In genomic region chr3:126508539-126508938, GRCh38 we compare ENCODE assay signal across 26 cellular contexts. TPM values are rescaled to one million over a fixed set of nuclear protein-coding genes. Genes with fewer than 3 reads are reported as not detected.
DNase-seq lines count a peak whose midpoint lies in the region; FAIRE-seq and TF ChIP-seq lines count a peak whose summit lies in the region.
"Had no signal": no experiment of that assay in that cellular context is flagged by ENCODE, and none has a peak within 500 bp of the region (broad histone marks: within the 10 kb centered on the region; RNA-seq: fewer than 3 reads in every experiment).

No MANE protein-coding gene starts in this region.

- H3K27me3 ChIP-seq in MG63, result peaks cover 9% of the 10 kb centered on the region
- H3K27me3 ChIP-seq: adrenal gland, BLaER1, thyroid gland had no signal

- FAIRE-seq in urothelium cell line (lab: Jason Lieb, UNC), result peak; percentile 50
- FAIRE-seq: GM12891, K562 had no signal

- no peak for TF ChIP-seq CTCF in fibroblast of the aortic adventitia (IDR thresholded peaks at IDR 0.05; ENCODE audit: insufficient read depth, low read length)

- no peaks in the 10 kb centered on the region for H3K36me3 ChIP-seq in MG63
- H3K36me3 ChIP-seq: adrenal gland, BLaER1, gastroesophageal sphincter, left ventricle myocardium inferior, thyroid gland had no signal

- no peaks in the 10 kb centered on the region for H3K9me3 ChIP-seq in MG63
- H3K9me3 ChIP-seq: adrenal gland, BLaER1, gastroesophageal sphincter, left ventricle myocardium inferior, mucosa of descending colon, thyroid gland had no signal

- DNase-seq in GM03348 (ENCODE audit: low spot score) (peak; percentile 70), MG63 (peak; percentile 68), fibroblast of the aortic adventitia (ENCODE audit: low read depth) (peak; percentile 41), urothelium cell line (ENCODE audit: low spot score) (peak; percentile 90), superior temporal gyrus (ENCODE audit: extremely low spot score) (no peak), germinal center (ENCODE audit: low spot score) (no peak), NAMALWA (ENCODE audit: low spot score) (no peak)
- DNase-seq: activated CD4-positive, alpha-beta T cell treated with anti-CD3 and anti-CD28 coated beads, Interleukin-2, amount 50 U/mL, for 48 hours; activated gamma-delta T cell treated with Interleukin-2 at 50 U/mL for 16 hours; activated T-cell treated with anti-CD3 and anti-CD28 coated beads for 4 hours; adrenal gland; erythroblast; GDM1; left ventricle myocardium inferior; mucosa of descending colon; NCI-H1092 treated with DMSO at 0.1 percent for 48 hours; NCI-H2081 treated with DMSO at 0.1 percent for 48 hours; NCI-H510A treated with DMSO at 0.1 percent for 48 hours; SIG-M5; thyroid gland had no signal

- H3K4me3 ChIP-seq in MG63, result no peak overlapping the region
- H3K4me3 ChIP-seq in fibroblast of the aortic adventitia (ENCODE audit: low read depth, low read length), result no peak overlapping the region
- H3K4me3 ChIP-seq: adrenal gland, BLaER1, gastroesophageal sphincter, K562, left ventricle myocardium inferior, mucosa of descending colon, thyroid gland had no signal

RNA-seq across cellular contexts. Expression of gene UROC1, which starts 9.0 kb away (rescaled TPM):
- total RNA-seq in MG63 (2014; rRNA removed; shearing (Covaris generic); ENCODE audit: low replicate concordance), result not detected in 2 replicates
- not detected in 2 replicates for total RNA-seq in fibroblast of the aortic adventitia (ENCODE audit: low replicate concordance)
- total RNA-seq: cardiac septum; gastroesophageal sphincter; K562; left ventricle myocardium inferior; mucosa of descending colon; T-helper 1 cell treated with Interleukin-12 subunit alpha and Interleukin-12 subunit beta and Interleukin-4 antibody, amounts not matched to agents 30 ng/mL and 1 ng/mL, for 36 hours; thyroid gland had no signal

RNA-seq across cellular contexts. Expression of gene CHST13, which starts 15.4 kb away (rescaled TPM):
- total RNA-seq in MG63 (2014; rRNA removed; shearing (Covaris generic); ENCODE audit: low replicate concordance), result not detected in 2 replicates
- total RNA-seq in fibroblast of the aortic adventitia (ENCODE audit: low replicate concordance), result 0.09 TPM in 1 of 2 replicates, not detected in the other
- total RNA-seq: K562; T-helper 1 cell treated with Interleukin-12 subunit alpha and Interleukin-12 subunit beta and Interleukin-4 antibody, amounts not matched to agents 30 ng/mL and 1 ng/mL, for 36 hours had no signal

RNA-seq across cellular contexts. Expression of gene ZXDC, which starts 32.8 kb away (rescaled TPM):
- total RNA-seq in MG63 (2014; rRNA removed; shearing (Covaris generic); ENCODE audit: low replicate concordance), result 16.3 and 22.2 TPM in 2 replicates
- total RNA-seq in fibroblast of the aortic adventitia (ENCODE audit: low replicate concordance), result 9.2 and 26.7 TPM in 2 replicates

RNA-seq across cellular contexts. Expression of gene C3orf22, which starts 50.2 kb away (rescaled TPM):
- total RNA-seq in MG63 (2014; rRNA removed; shearing (Covaris generic); ENCODE audit: low replicate concordance), result not detected in 2 replicates
- not detected in 2 replicates for total RNA-seq in fibroblast of the aortic adventitia (ENCODE audit: low replicate concordance)
- total RNA-seq: adrenal gland; cardiac septum; gastroesophageal sphincter; K562; left ventricle myocardium inferior; mucosa of descending colon; T-helper 1 cell treated with Interleukin-12 subunit alpha and Interleukin-12 subunit beta and Interleukin-4 antibody, amounts not matched to agents 30 ng/mL and 1 ng/mL, for 36 hours; thyroid gland had no signal

Comparison
In these comparisons a context has a peak if more than half of its experiments do, and no peak if none do; other contexts are left out.
1. DNase-seq: peak in GM03348 (single experiment), MG63 (single experiment), fibroblast of the aortic adventitia (single experiment) and urothelium cell line (single experiment); none in superior temporal gyrus (single experiment), germinal center (single experiment) and NAMALWA (single experiment).